Comparison of ENCODE assay signal across 9 cellular contexts in genomic region chr6:159758031-159759001, GRCh38. TPM values are rescaled to one million over a fixed set of nuclear protein-coding genes. Genes with fewer than 3 reads are reported as not detected.
DNase-seq lines count a peak whose midpoint lies in the region; ATAC-seq and TF ChIP-seq lines count a peak whose summit lies in the region.
"Had no signal": no experiment of that assay in that cellular context is flagged by ENCODE, and none has a peak within 500 bp of the region (broad histone marks: within the 10 kb centered on the region; RNA-seq: fewer than 3 reads in every experiment).

No MANE protein-coding gene starts in this region.

- CTCF ChIA-PET in CD8-positive, alpha-beta T cell (lab: Charles Lee) = interaction anchor here (1.2 to 1.6 kb wide), 3 partner anchors 25 to 32 kb away, joined by 3 to 4 read pairs (median 3); no protein-coding TSS in a partner anchor

- intact Hi-C loops in CD8-positive, alpha-beta T cell (cut with DNase I, micrococcal nuclease) = no loop called here

- no peaks in the 10 kb centered on the region for H3K27me3 Mint-ChIP-seq in CD8-positive, alpha-beta T cell (ENCODE audit: low read depth)
- no peaks in the 10 kb centered on the region for H3K27me3 Mint-ChIP-seq in activated naive CD8-positive, alpha-beta T cell treated with anti-CD3 and anti-CD28 coated beads, Interleukin-2, amount 50 U/mL, for 24 hours
- H3K27me3 Mint-ChIP-seq in memory B cell = no peaks in the 10 kb centered on the region

- no peak overlapping the region for H3K4me3 ChIP-seq in CD8-positive, alpha-beta T cell (ENCODE audit: low read depth, low read length)

- no peak for ATAC-seq in CD8-positive, alpha-beta T cell
- ATAC-seq in activated naive CD8-positive, alpha-beta T cell treated with anti-CD3 and anti-CD28 coated beads, Interleukin-2, amount 50 U/mL, for 24 hours = no peak
- ATAC-seq in memory B cell (ENCODE audit: low read depth) (no peak), GM19452 (IDR thresholded peaks at IDR 0.05; ENCODE audit: unreplicated experiment) (no peak), GM21528 (IDR thresholded peaks at IDR 0.05; ENCODE audit: low FRiP score, unreplicated experiment) (no peak)

- no peak for DNase-seq in CD8-positive, alpha-beta T cell
- peak; percentile 83 for DNase-seq in HT1080 (ENCODE audit: low read depth)
- no peak for DNase-seq in activated naive CD8-positive, alpha-beta T cell treated with anti-CD3 and anti-CD28 coated beads, Interleukin-2, amount 50 U/mL, for 24 hours
- no peak for DNase-seq in memory B cell (ENCODE audit: low spot score in 2 of 2)
- no peak for DNase-seq in activated effector memory CD4-positive, alpha-beta T cell treated with anti-CD3 and anti-CD28 coated beads, Interleukin-2, amount 50 U/mL, for 16 hours
- no peak for DNase-seq in putamen (ENCODE audit: low spot score)
- DNase-seq: OCI-M1 had no signal

- TF ChIP-seq CTCF in CD8-positive, alpha-beta T cell (IDR thresholded peaks at IDR 0.05) = no peak

- H3K36me3 Mint-ChIP-seq in CD8-positive, alpha-beta T cell = peaks cover 57% of the 10 kb centered on the region
- peaks cover 49% of the 10 kb centered on the region for H3K36me3 Mint-ChIP-seq in activated naive CD8-positive, alpha-beta T cell treated with anti-CD3 and anti-CD28 coated beads, Interleukin-2, amount 50 U/mL, for 24 hours (ENCODE audit: low read depth)
- H3K36me3 Mint-ChIP-seq in memory B cell = peaks cover 16% of the 10 kb centered on the region

- H3K27ac ChIP-seq in CD8-positive, alpha-beta T cell (ENCODE audit: low read depth, low read length) = no peak overlapping the region

- H3K4me3 Mint-ChIP-seq in CD8-positive, alpha-beta T cell = no peak overlapping the region
- no peak overlapping the region for H3K4me3 Mint-ChIP-seq in activated naive CD8-positive, alpha-beta T cell treated with anti-CD3 and anti-CD28 coated beads, Interleukin-2, amount 50 U/mL, for 24 hours
- no peak overlapping the region for H3K4me3 Mint-ChIP-seq in memory B cell

- H3K9me3 ChIP-seq in CD8-positive, alpha-beta T cell (ENCODE audit: low read length) = no peaks in the 10 kb centered on the region

- H3K4me1 ChIP-seq in CD8-positive, alpha-beta T cell (ENCODE audit: insufficient read depth, low read length) = peaks cover 15% of the 10 kb centered on the region

- no peaks in the 10 kb centered on the region for H3K27me3 ChIP-seq in CD8-positive, alpha-beta T cell (ENCODE audit: insufficient read depth, low read length)

- H3K4me1 Mint-ChIP-seq in CD8-positive, alpha-beta T cell (ENCODE audit: low read depth) = peaks cover 25% of the 10 kb centered on the region
- H3K4me1 Mint-ChIP-seq in activated naive CD8-positive, alpha-beta T cell treated with anti-CD3 and anti-CD28 coated beads, Interleukin-2, amount 50 U/mL, for 24 hours = peaks cover 30% of the 10 kb centered on the region
- H3K4me1 Mint-ChIP-seq in memory B cell = peaks cover 24% of the 10 kb centered on the region

- peak overlapping the region; percentile 19 for H3K27ac Mint-ChIP-seq in CD8-positive, alpha-beta T cell
- H3K27ac Mint-ChIP-seq in activated naive CD8-positive, alpha-beta T cell treated with anti-CD3 and anti-CD28 coated beads, Interleukin-2, amount 50 U/mL, for 24 hours = peak overlapping the region; percentile 15
- H3K27ac Mint-ChIP-seq in memory B cell = peak overlapping the region; percentile 79

- POLR2A ChIA-PET in CD8-positive, alpha-beta T cell (lab: Charles Lee) = interaction anchor here (4.3 kb wide), 1 partner anchor 31 kb away, joined by 56 read pairs; the partner anchor contains the start of gene WTAP

- peaks cover 14% of the 10 kb centered on the region for H3K36me3 ChIP-seq in CD8-positive, alpha-beta T cell (ENCODE audit: insufficient read depth, low read length)

- no peaks in the 10 kb centered on the region for H3K9me3 Mint-ChIP-seq in CD8-positive, alpha-beta T cell
- no peaks in the 10 kb centered on the region for H3K9me3 Mint-ChIP-seq in activated naive CD8-positive, alpha-beta T cell treated with anti-CD3 and anti-CD28 coated beads, Interleukin-2, amount 50 U/mL, for 24 hours
- no peaks in the 10 kb centered on the region for H3K9me3 Mint-ChIP-seq in memory B cell

RNA-seq across cellular contexts. Expression of gene ACAT2, which starts 3.5 kb away (rescaled TPM):
- 10 to 100 TPM; 23.3 to 24.1 TPM for total RNA-seq in CD8-positive, alpha-beta T cell
- total RNA-seq in HT1080 (2014; rRNA removed; shearing (Covaris generic)) = 97.0 and 99.1 TPM in 2 replicates
- 29.5 and 30.2 TPM in 2 replicates for polyA plus RNA-seq in HT1080 (2015; cell fraction: cytosol; rRNA removed)
- 23.1 and 25.8 TPM in 2 replicates for polyA plus RNA-seq in HT1080 (2015; cell fraction: nucleus; rRNA removed)

RNA-seq across cellular contexts. Expression of gene WTAP, which starts 31.0 kb away (rescaled TPM):
- 100 to 1,000 TPM; 224 to 226 TPM for total RNA-seq in CD8-positive, alpha-beta T cell
- 100 and 114 TPM in 2 replicates for total RNA-seq in HT1080 (2014; rRNA removed; shearing (Covaris generic))
- polyA plus RNA-seq in HT1080 (2015; cell fraction: cytosol; rRNA removed) = 72.7 and 77.1 TPM in 2 replicates
- polyA plus RNA-seq in HT1080 (2015; cell fraction: nucleus; rRNA removed) = 55.0 and 55.8 TPM in 2 replicates

RNA-seq across cellular contexts. Expression of gene TCP1, which starts 31.1 kb away (rescaled TPM):
- 100 to 1,000 TPM; 221 to 222 TPM for total RNA-seq in CD8-positive, alpha-beta T cell
- total RNA-seq in HT1080 (2014; rRNA removed; shearing (Covaris generic)) = 438 and 555 TPM in 2 replicates
- polyA plus RNA-seq in HT1080 (2015; cell fraction: cytosol; rRNA removed) = 344 and 393 TPM in 2 replicates
- 405 and 516 TPM in 2 replicates for polyA plus RNA-seq in HT1080 (2015; cell fraction: nucleus; rRNA removed)

RNA-seq across cellular contexts. Expression of gene MRPL18, which starts 32.0 kb away (rescaled TPM):
- 10 to 100 TPM; 17.5 to 18.8 TPM for total RNA-seq in CD8-positive, alpha-beta T cell
- 144 and 155 TPM in 2 replicates for total RNA-seq in HT1080 (2014; rRNA removed; shearing (Covaris generic))
- 117 and 122 TPM in 2 replicates for polyA plus RNA-seq in HT1080 (2015; cell fraction: cytosol; rRNA removed)
- polyA plus RNA-seq in HT1080 (2015; cell fraction: nucleus; rRNA removed) = 44.6 and 55.3 TPM in 2 replicates

RNA-seq across cellular contexts. Expression of gene PNLDC1, which starts 41.8 kb away (rescaled TPM):
- total RNA-seq in CD8-positive, alpha-beta T cell = not detected
- not detected in 2 replicates for total RNA-seq in HT1080 (2014; rRNA removed; shearing (Covaris generic))
- not detected in 2 replicates for polyA plus RNA-seq in HT1080 (2015; cell fraction: cytosol; rRNA removed)
- polyA plus RNA-seq in HT1080 (2015; cell fraction: nucleus; rRNA removed) = not detected in 2 replicates

Comparison
In these comparisons a context has a peak if more than half of its experiments do, and no peak if none do; other contexts are left out.
1. H3K27ac Mint-ChIP-seq: peak in every context shown above with its lines; median percentile 79 in memory B cell; 19 in CD8-positive, alpha-beta T cell; 15 in activated naive CD8-positive, alpha-beta T cell treated with anti-CD3 and anti-CD28 coated beads, Interleukin-2, amount 50 U/mL, for 24 hours.